ENCODE assay signal across 8 cellular contexts in the genomic region with DNA sequence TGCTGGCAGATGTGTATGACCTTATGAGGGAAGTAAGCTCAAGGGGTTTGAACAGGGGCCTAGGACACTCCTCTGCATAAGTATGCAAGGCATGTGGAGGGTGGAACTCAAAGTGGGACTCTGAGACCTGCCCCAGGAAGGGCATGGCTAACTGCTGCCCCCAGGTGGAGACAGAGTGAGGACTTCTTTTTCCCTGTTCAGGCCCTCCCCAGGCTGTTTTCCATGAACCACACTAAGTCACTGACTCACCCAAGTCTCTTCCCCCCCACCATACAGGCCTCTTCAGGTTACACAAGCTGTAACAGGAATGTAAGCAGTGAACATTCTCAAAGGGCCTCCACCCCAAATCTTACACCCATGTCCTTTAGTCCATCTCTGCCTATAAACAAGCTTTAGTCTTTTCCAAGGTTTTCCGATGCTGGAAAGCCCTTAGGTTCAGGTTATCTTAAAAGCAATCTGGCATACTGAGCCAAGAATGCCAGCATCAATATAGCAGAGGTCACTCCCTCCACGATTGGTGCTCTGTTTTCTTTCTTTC. TPM values are rescaled to one million over a fixed set of nuclear protein-coding genes. Genes with fewer than 3 reads are reported as not detected.
DNase-seq lines count a peak whose midpoint lies in the region; ATAC-seq and TF ChIP-seq lines count a peak whose summit lies in the region.

No MANE protein-coding gene starts in this region.

- H3K9me3 ChIP-seq in mucosa of descending colon: no peaks in the 10 kb centered on the region

- H3K4me1 Mint-ChIP-seq in activated CD8-positive, alpha-beta T cell treated with anti-CD3 and anti-CD28 coated beads for 36 hours (ENCODE audit: low read depth): peaks cover 64% of the 10 kb centered on the region
- peaks cover 33% of the 10 kb centered on the region for H3K4me1 Mint-ChIP-seq in endothelial cell (ENCODE audit: unreplicated experiment)

- CTCF ChIA-PET in activated CD8-positive, alpha-beta T cell treated with anti-CD3 and anti-CD28 coated beads for 36 hours (lab: Charles Lee): interaction anchor here (0.6 to 5.4 kb wide), 14 partner anchors 9 to 219 kb away, joined by 3 to 80 read pairs (median 5); partner anchors contain the start of gene EEF1G

- H3K4me3 Mint-ChIP-seq in activated CD8-positive, alpha-beta T cell treated with anti-CD3 and anti-CD28 coated beads for 36 hours: no peak overlapping the region
- no peak overlapping the region for H3K4me3 Mint-ChIP-seq in endothelial cell (ENCODE audit: unreplicated experiment)

- no peak overlapping the region for H3K4me3 ChIP-seq in mucosa of descending colon

- H3K4me1 ChIP-seq in mucosa of descending colon (ENCODE audit: low read depth): peaks cover 37% of the 10 kb centered on the region

- peak overlapping the region; percentile 94 for H3K27ac Mint-ChIP-seq in activated CD8-positive, alpha-beta T cell treated with anti-CD3 and anti-CD28 coated beads for 36 hours
- peak overlapping the region; percentile 10 for H3K27ac Mint-ChIP-seq in endothelial cell (ENCODE audit: unreplicated experiment)

- intact Hi-C loops in activated CD8-positive, alpha-beta T cell treated with anti-CD3 and anti-CD28 coated beads for 36 hours (cut with micrococcal nuclease): no loop called here
- intact Hi-C loops in mucosa of descending colon (cut with DNase I, micrococcal nuclease): no loop called here

- no peaks in the 10 kb centered on the region for H3K9me3 Mint-ChIP-seq in activated CD8-positive, alpha-beta T cell treated with anti-CD3 and anti-CD28 coated beads for 36 hours
- no peaks in the 10 kb centered on the region for H3K9me3 Mint-ChIP-seq in endothelial cell (ENCODE audit: unreplicated experiment)

- H3K36me3 ChIP-seq in mucosa of descending colon (ENCODE audit: low read depth): peaks cover 4% of the 10 kb centered on the region

- peaks cover 54% of the 10 kb centered on the region for H3K36me3 Mint-ChIP-seq in activated CD8-positive, alpha-beta T cell treated with anti-CD3 and anti-CD28 coated beads for 36 hours (ENCODE audit: low read depth)
- peaks cover 19% of the 10 kb centered on the region for H3K36me3 Mint-ChIP-seq in endothelial cell (ENCODE audit: low read depth, unreplicated experiment)

- peak; percentile 13 for ATAC-seq in activated CD8-positive, alpha-beta T cell treated with anti-CD3 and anti-CD28 coated beads for 36 hours
- ATAC-seq in mucosa of descending colon: peak; percentile 63

- TF ChIP-seq CTCF in activated CD8-positive, alpha-beta T cell treated with anti-CD3 and anti-CD28 coated beads for 36 hours (IDR thresholded peaks at IDR 0.05): peak; percentile 67
- TF ChIP-seq CTCF in endothelial cell (IDR thresholded peaks at IDR 0.05; ENCODE audit: unreplicated experiment): peak; percentile 57
- peak; percentile 47 for TF ChIP-seq CTCF in mucosa of descending colon (IDR thresholded peaks at IDR 0.05)

- POLR2A ChIA-PET in activated CD8-positive, alpha-beta T cell treated with anti-CD3 and anti-CD28 coated beads for 36 hours (lab: Charles Lee): interaction anchor here (0.7 to 14.2 kb wide), 7 partner anchors 9 to 280 kb away, joined by 3 to 156 read pairs (median 3); partner anchors contain the start of genes EEF1G and TUT1

- H3K27me3 Mint-ChIP-seq in activated CD8-positive, alpha-beta T cell treated with anti-CD3 and anti-CD28 coated beads for 36 hours: no peaks in the 10 kb centered on the region
- peaks cover 14% of the 10 kb centered on the region for H3K27me3 Mint-ChIP-seq in endothelial cell (ENCODE audit: unreplicated experiment)

- DNase-seq in NCI-H510A treated with DMSO at 0.1 percent for 48 hours (lab: John Stamatoyannopoulos, UW): peak; percentile 54
- no peak for DNase-seq in NCI-H510A (lab: John Stamatoyannopoulos, UW)
- peak; percentile 31 for DNase-seq in NCI-H2227 treated with DMSO at 0.1 percent for 48 hours (lab: John Stamatoyannopoulos, UW)
- peak; percentile 86 for DNase-seq in activated CD8-positive, alpha-beta T cell treated with anti-CD3 and anti-CD28 coated beads for 36 hours
- DNase-seq in endothelial cell (ENCODE audit: low spot score): peak; percentile 83
- peak; percentile 75 to 93 (median 86) for DNase-seq in mucosa of descending colon
- peak; percentile 74 for DNase-seq in stimulated activated naive CD4-positive, alpha-beta T cell treated with Interleukin-2 at 50 U/mL for 16 hours (lab: John Stamatoyannopoulos, UW)
- no peak for DNase-seq in NCI-H1105 treated with DMSO at 0.1 percent for 48 hours (lab: John Stamatoyannopoulos, UW)

RNA-seq across cellular contexts. Expression of gene EEF1G, which starts 13.1 kb away (rescaled TPM):
- 1,000 to 10,000 TPM; 1,925 to 1,979 TPM for total RNA-seq in activated CD8-positive, alpha-beta T cell treated with anti-CD3 and anti-CD28 coated beads for 36 hours
- total RNA-seq in endothelial cell (ENCODE audit: unreplicated experiment): 1,951 TPM
- 1,000 to 10,000 TPM; 1,059 to 1,365 (median 1,164) TPM for total RNA-seq in mucosa of descending colon

RNA-seq across cellular contexts. Expression of gene AHNAK, which starts 14.0 kb away (rescaled TPM):
- 10 to 100 TPM; 41.1 to 43.0 TPM for total RNA-seq in activated CD8-positive, alpha-beta T cell treated with anti-CD3 and anti-CD28 coated beads for 36 hours
- total RNA-seq in endothelial cell (ENCODE audit: unreplicated experiment): 136 TPM
- total RNA-seq in mucosa of descending colon: 1,000 to 10,000 TPM in 1 of 3 donors, 100 to 1,000 TPM in 2; 473 to 1,283 (median 535) TPM

RNA-seq across cellular contexts. Expression of gene TUT1, which starts 30.7 kb away (rescaled TPM):
- 10 to 100 TPM; 34.4 to 38.0 TPM for total RNA-seq in activated CD8-positive, alpha-beta T cell treated with anti-CD3 and anti-CD28 coated beads for 36 hours
- total RNA-seq in endothelial cell (ENCODE audit: unreplicated experiment) (21.2 TPM), mucosa of descending colon (10 to 100 TPM; 11.9 to 19.8 (median 13.3) TPM)

RNA-seq across cellular contexts. Expression of gene MTA2, which starts 41.0 kb away (rescaled TPM):
- total RNA-seq in activated CD8-positive, alpha-beta T cell treated with anti-CD3 and anti-CD28 coated beads for 36 hours: 100 to 1,000 TPM; 159 to 164 TPM
- 157 TPM for total RNA-seq in endothelial cell (ENCODE audit: unreplicated experiment)
- total RNA-seq in mucosa of descending colon: 10 to 100 TPM; 70.7 to 92.1 (median 89.6) TPM

RNA-seq across cellular contexts. Expression of gene EML3, which starts 51.9 kb away (rescaled TPM):
- 100 to 1,000 TPM; 115 to 120 TPM for total RNA-seq in activated CD8-positive, alpha-beta T cell treated with anti-CD3 and anti-CD28 coated beads for 36 hours
- total RNA-seq in endothelial cell (ENCODE audit: unreplicated experiment) (98.6 TPM), mucosa of descending colon (10 to 100 TPM; 54.6 to 57.7 (median 57.7) TPM)

Comparison
In these comparisons a context has a peak if more than half of its experiments do, and no peak if none do; other contexts are left out.
1. DNase-seq: peak in NCI-H510A treated with DMSO at 0.1 percent for 48 hours (single experiment), NCI-H2227 treated with DMSO at 0.1 percent for 48 hours (single experiment), activated CD8-positive, alpha-beta T cell treated with anti-CD3 and anti-CD28 coated beads for 36 hours (single experiment), endothelial cell (single experiment), mucosa of descending colon (3 of 3) and stimulated activated naive CD4-positive, alpha-beta T cell treated with Interleukin-2 at 50 U/mL for 16 hours (single experiment); none in NCI-H510A (single experiment) and NCI-H1105 treated with DMSO at 0.1 percent for 48 hours (single experiment).
2. Peak in every context shown above with its lines, with median percentiles within 50 percentile points of each other: CTCF ChIP-seq.